Comparison of ENCODE assay signal across 18 cellular contexts in the genomic region with DNA sequence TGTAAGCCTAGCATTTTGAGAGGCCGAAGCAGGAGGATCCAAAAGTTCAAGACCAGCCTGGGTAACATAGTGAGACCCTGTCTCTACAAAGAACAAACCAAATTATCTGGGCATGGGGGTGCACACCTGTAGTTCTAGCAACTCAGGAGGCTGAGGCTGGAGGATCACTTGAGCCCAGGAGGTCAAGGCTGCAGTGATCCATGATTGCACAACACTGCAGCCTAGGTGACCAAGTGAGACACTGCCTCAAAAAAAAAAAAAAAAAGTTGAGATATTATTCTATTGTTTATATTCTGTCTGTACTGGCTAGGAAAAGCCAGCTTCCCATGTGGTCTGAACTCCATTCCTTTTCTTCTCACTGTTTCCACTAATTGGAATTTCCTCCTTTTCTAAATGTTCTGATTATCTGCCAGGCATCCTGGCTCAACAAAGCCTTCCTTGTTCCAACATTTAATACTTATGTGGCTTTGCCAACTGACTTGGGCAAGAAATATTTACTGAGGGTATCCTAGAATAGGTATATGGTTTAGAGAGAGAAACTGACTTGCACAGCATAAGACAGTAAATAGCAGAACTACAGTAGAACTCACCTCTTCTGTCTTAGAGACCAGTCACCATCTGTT.
"Had no signal": no experiment of that assay in that cellular context is flagged by ENCODE, and none has a peak within 500 bp of the region (broad histone marks: within the 10 kb centered on the region; RNA-seq: fewer than 3 reads in every experiment).

No MANE protein-coding gene starts in this region.

- H3K4me3 ChIP-seq: dorsolateral prefrontal cortex, thyroid gland had no signal

- H3K27me3 Mint-ChIP-seq: activated CD4-positive, alpha-beta memory T cell treated with anti-CD3 and anti-CD28 coated beads, Interleukin-2, amount 10 ng/mL, durations not matched to agents 7 days and 5 days; stimulated activated memory B cell treated with anti-CD40 and anti-IgM and Interleukin-4, amounts not matched to agents 10 μg/mL and 1 μg/mL and 100 μg/mL, for 72 hours had no signal

- H3K27ac Mint-ChIP-seq: activated CD4-positive, alpha-beta memory T cell treated with anti-CD3 and anti-CD28 coated beads, Interleukin-2, amount 10 ng/mL, durations not matched to agents 7 days and 5 days; activated naive CD8-positive, alpha-beta T cell; endodermal cell; naive thymus-derived CD8-positive, alpha-beta T cell; stimulated activated memory B cell treated with anti-CD40 and anti-IgM and Interleukin-4, amounts not matched to agents 10 μg/mL and 1 μg/mL and 100 μg/mL, for 72 hours; WTC11 had no signal

- H3K4me1 Mint-ChIP-seq: activated CD4-positive, alpha-beta memory T cell treated with anti-CD3 and anti-CD28 coated beads, Interleukin-2, amount 10 ng/mL, durations not matched to agents 7 days and 5 days; endodermal cell; naive thymus-derived CD8-positive, alpha-beta T cell; stimulated activated memory B cell treated with anti-CD40 and anti-IgM and Interleukin-4, amounts not matched to agents 10 μg/mL and 1 μg/mL and 100 μg/mL, for 72 hours; WTC11 had no signal

- H3K36me3 ChIP-seq: thyroid gland had no signal

- H3K27me3 ChIP-seq: dorsolateral prefrontal cortex, thyroid gland had no signal

- H3K36me3 Mint-ChIP-seq: activated naive CD8-positive, alpha-beta T cell; naive thymus-derived CD8-positive, alpha-beta T cell; stimulated activated memory B cell treated with anti-CD40 and anti-IgM and Interleukin-4, amounts not matched to agents 10 μg/mL and 1 μg/mL and 100 μg/mL, for 72 hours; WTC11 had no signal

- ATAC-seq: activated T-cell treated with anti-CD3 and anti-CD28 coated beads, Interleukin-2, amount 50 U/mL, for 4 hours; left ventricle myocardium superior; naive thymus-derived CD8-positive, alpha-beta T cell; stimulated activated memory B cell treated with anti-CD40 and anti-IgM and Interleukin-4, amounts not matched to agents 10 μg/mL and 1 μg/mL and 100 μg/mL, for 72 hours; WTC11 had no signal

- H3K9me3 Mint-ChIP-seq: activated T-cell treated with anti-CD3 and anti-CD28 coated beads, Interleukin-2, amount 50 U/mL, for 4 hours; endodermal cell; stimulated activated memory B cell treated with anti-CD40 and anti-IgM and Interleukin-4, amounts not matched to agents 10 μg/mL and 1 μg/mL and 100 μg/mL, for 72 hours had no signal

- H3K4me3 Mint-ChIP-seq: activated CD4-positive, alpha-beta memory T cell treated with anti-CD3 and anti-CD28 coated beads, Interleukin-2, amount 10 ng/mL, durations not matched to agents 7 days and 5 days; activated naive CD8-positive, alpha-beta T cell; activated T-cell treated with anti-CD3 and anti-CD28 coated beads, Interleukin-2, amount 50 U/mL, for 4 hours; endodermal cell; naive thymus-derived CD8-positive, alpha-beta T cell; stimulated activated memory B cell treated with anti-CD40 and anti-IgM and Interleukin-4, amounts not matched to agents 10 μg/mL and 1 μg/mL and 100 μg/mL, for 72 hours; WTC11 had no signal

- FAIRE-seq: keratinocyte, TTC549 had no signal

- H3K9me3 ChIP-seq: thyroid gland had no signal

- DNase-seq: activated CD4-positive, alpha-beta memory T cell treated with anti-CD3 and anti-CD28 coated beads, Interleukin-2, amount 10 ng/mL, durations not matched to agents 7 days and 5 days; activated CD4-positive, alpha-beta T cell treated with anti-CD3 and anti-CD28 coated beads for 4 hours; activated effector memory CD4-positive, alpha-beta T cell treated with Interleukin-2 at 50 U/mL for 16 hours; activated T-cell treated with anti-CD3 and anti-CD28 coated beads, Interleukin-2, amount 50 U/mL, for 4 hours; amniotic stem cell; dorsolateral prefrontal cortex; endodermal cell; hippocampal formation; left ventricle myocardium superior; mesenchymal stem cell; naive thymus-derived CD8-positive, alpha-beta T cell; retina; thyroid gland had no signal
